Comparison of ENCODE assay signal across 27 cellular contexts in genomic region chr2:10770956-10771750, GRCh38. TPM values are rescaled to one million over a fixed set of nuclear protein-coding genes. Genes with fewer than 3 reads are reported as not detected.
"Had no signal": no experiment of that assay in that cellular context is flagged by ENCODE, and none has a peak within 500 bp of the region (broad histone marks: within the 10 kb centered on the region; RNA-seq: fewer than 3 reads in every experiment).

No MANE protein-coding gene starts in this region.

- DNase-seq: activated CD4-positive, alpha-beta T cell treated with anti-CD3 and anti-CD28 coated beads for 4 hours; activated CD4-positive, alpha-beta T cell treated with anti-CD3 and anti-CD28 coated beads, Interleukin-2, amount 50 U/mL, for 4 hours; activated naive CD4-positive, alpha-beta T cell treated with anti-CD3 and anti-CD28 coated beads for 36 hours; activated naive CD8-positive, alpha-beta T cell treated with anti-CD3 and anti-CD28 coated beads for 36 hours; activated T-cell treated with anti-CD3 and anti-CD28 coated beads for 4 hours; activated T-cell treated with anti-CD3 and anti-CD28 coated beads, Interleukin-2, amount 50 U/mL, for 72 hours; cortex of kidney; effector memory CD8-positive, alpha-beta T cell; erythroblast; gastrocnemius medialis; glutamatergic neuron; left colon; midbrain; naive thymus-derived CD4-positive, alpha-beta T cell; nucleus accumbens; stimulated activated CD4-positive, alpha-beta T cell treated with anti-CD3 and anti-CD28 coated beads, Interleukin-2, amount 100 ng/mL, for 48 hours had no signal

- H3K27ac ChIP-seq: adrenal gland, cardiac muscle cell, gastrocnemius medialis, parathyroid adenoma, right atrium auricular region, upper lobe of left lung, vagina had no signal

- H3K4me1 ChIP-seq: gastrocnemius medialis had no signal

- H3K36me3 ChIP-seq: adrenal gland, cardiac muscle cell, gastrocnemius medialis, right atrium auricular region, upper lobe of left lung, vagina had no signal

- ATAC-seq: activated T-cell treated with anti-CD3 and anti-CD28 coated beads, Interleukin-2, amount 50 U/mL, for 72 hours; effector memory CD8-positive, alpha-beta T cell; gastrocnemius medialis; left colon; naive thymus-derived CD4-positive, alpha-beta T cell had no signal

- H3K9me3 ChIP-seq: adrenal gland, gastrocnemius medialis, right atrium auricular region, upper lobe of left lung, vagina had no signal

- H3K27me3 ChIP-seq: adrenal gland, cardiac muscle cell, gastrocnemius medialis, right atrium auricular region, upper lobe of left lung, vagina had no signal

- FAIRE-seq: keratinocyte had no signal

- H3K4me3 ChIP-seq: adrenal gland, cardiac muscle cell, gastrocnemius medialis, right atrium auricular region, upper lobe of left lung, vagina had no signal

- H3K9ac ChIP-seq: parathyroid adenoma had no signal

- H2AFZ ChIP-seq: parathyroid adenoma had no signal

- H3K79me2 ChIP-seq: parathyroid adenoma had no signal

RNA-seq across cellular contexts. Expression of gene ATP6V1C2, which starts 49.7 kb away (rescaled TPM):
- total RNA-seq: activated naive CD4-positive, alpha-beta T cell treated with anti-CD3 and anti-CD28 coated beads for 36 hours; activated naive CD8-positive, alpha-beta T cell treated with anti-CD3 and anti-CD28 coated beads for 36 hours; chondrocyte; gastrocnemius medialis; naive thymus-derived CD4-positive, alpha-beta T cell; pulmonary artery endothelial cell; T-helper 1 cell treated with Interleukin-12 subunit alpha and Interleukin-12 subunit beta and Interleukin-4 antibody, amounts not matched to agents 30 ng/mL and 1 ng/mL, for 36 hours had no signal
- polyA plus RNA-seq: naive thymus-derived CD4-positive, alpha-beta T cell; neural cell had no signal
